8 cellular contexts compared by ENCODE assay signal in the genomic region with DNA sequence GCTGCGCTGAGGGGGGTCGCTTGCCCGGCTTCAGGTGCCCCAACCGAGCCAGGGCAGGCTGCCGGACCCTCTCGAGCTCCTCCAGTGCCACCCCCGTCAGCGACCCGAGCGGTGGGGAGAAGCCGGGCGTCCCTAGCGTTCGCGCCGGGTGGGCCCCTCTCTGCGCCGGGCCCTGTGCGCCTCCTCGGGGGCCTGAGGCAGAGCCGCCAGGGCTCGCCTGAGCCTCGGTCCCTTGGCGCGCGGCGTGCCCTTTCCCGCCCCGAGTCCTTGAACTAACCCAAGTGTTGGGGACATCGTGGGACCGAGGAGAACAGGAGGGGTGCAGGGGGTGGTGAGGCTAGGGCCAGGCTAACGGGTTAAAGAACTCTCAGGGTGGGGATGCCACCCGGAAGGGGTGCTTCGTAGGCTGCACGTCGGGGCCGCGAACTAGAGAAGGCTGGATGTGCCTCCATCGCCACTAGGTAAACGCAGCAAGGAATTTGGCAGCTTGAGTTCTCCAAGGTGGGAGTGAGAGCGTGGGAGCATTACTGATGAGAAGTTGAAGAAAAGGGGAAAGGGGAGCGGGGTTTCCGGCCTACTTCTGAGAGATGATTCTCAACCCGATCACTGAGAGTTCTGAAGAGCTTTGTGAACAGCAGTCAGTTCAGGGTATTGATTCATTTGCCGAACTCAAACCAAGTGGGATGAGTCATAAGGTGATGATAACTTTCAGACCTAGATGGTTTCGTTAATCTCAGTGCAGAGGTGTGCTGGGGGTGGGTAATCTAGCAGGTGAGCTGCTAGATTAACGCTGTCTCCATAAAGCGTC. TPM values are rescaled to one million over a fixed set of nuclear protein-coding genes. Genes with fewer than 3 reads are reported as not detected.
A peak's percentile ranks its signal among the peaks of the same experiment; 100 is the strongest.
DNase-seq lines count a peak whose midpoint lies in the region; TF ChIP-seq lines count a peak whose summit lies in the region.

No MANE protein-coding gene starts in this region.

- H2AFZ ChIP-seq in GM23248: peak overlapping the region; percentile 82

- no peak for TF ChIP-seq POLR2A in breast epithelium (IDR thresholded peaks at IDR 0.05)

- H3K4me2 ChIP-seq in GM23248 (ENCODE audit: unreplicated experiment): peak overlapping the region; percentile 97

- H3K27ac ChIP-seq in GM23248 (peak overlapping the region; percentile 55), breast epithelium (peak overlapping the region; percentile 95 to 97)

- H4K20me1 ChIP-seq in GM23248 (ENCODE audit: insufficient read depth): no peaks in the 10 kb centered on the region

- WGBS in GM23248 (ENCODE audit: low coverage in 1 of 2, low lambda C conversion rate in 2 of 2, missing lambda C conversion rate in 2 of 2), 2 experiments: 0 to 2% methylated on average over 42 to 45 of the region's 48 CpGs

- intact Hi-C loops in breast epithelium (cut with DNase I; ENCODE audit: low total_unique reads): no loop called here

- DNase-seq in GM12864 (ENCODE audit: low read depth) (peak; percentile 85), GM23248 (peak; percentile 71), LHCN-M2 (ENCODE audit: low read depth) (peak; percentile 19), UCSD-AML1 (lab: John Stamatoyannopoulos, UW; ENCODE audit: unreplicated experiment) (peak; percentile 67), breast epithelium (ENCODE audit: low spot score in 2 of 2) (peak in 1 of 2 donors; percentile 20), kidney epithelial cell (ENCODE audit: low read depth) (no peak), GOT3 (lab: John Stamatoyannopoulos, UW) (no peak)
- peak; percentile 3 to 39 for DNase-seq in stimulated activated CD4-positive, alpha-beta T cell treated with anti-CD3 and anti-CD28 coated beads, Interleukin-1b, Interleukin-23, amount 100 ng/mL, for 1 hour (ENCODE audit: low read depth in 2 of 2)

- H3F3A ChIP-seq in GM23248 (ENCODE audit: insufficient read depth): 0 out of 2 replicates have a peak, but pooled peaks cover 5% of the 10 kb centered on the region

- H3K36me3 ChIP-seq in GM23248 (ENCODE audit: low read depth) (no peaks in the 10 kb centered on the region; the same call in 1 of the 2 replicates), breast epithelium (no peaks in the 10 kb centered on the region), kidney epithelial cell (ENCODE audit: control insufficient read depth, insufficient read depth, low read length) (no peaks in the 10 kb centered on the region)

- TF ChIP-seq CTCF in GM12864 (IDR thresholded peaks at IDR 0.05; ENCODE audit: low read depth, low read length, missing control alignments): no peak
- no peak for TF ChIP-seq CTCF in breast epithelium (IDR thresholded peaks at IDR 0.05)
- no peak for TF ChIP-seq CTCF in kidney epithelial cell (IDR thresholded peaks at IDR 0.05; ENCODE audit: insufficient read depth, low read length, poor library complexity, severe bottlenecking)

- H3K9me2 ChIP-seq in GM23248 (ENCODE audit: insufficient read depth): no peaks in the 10 kb centered on the region

- H3K27me3 ChIP-seq in GM23248 (replicated peaks; ENCODE audit: insufficient read depth) (no peaks in the 10 kb centered on the region), breast epithelium (no peaks in the 10 kb centered on the region), kidney epithelial cell (ENCODE audit: control insufficient read depth, insufficient read depth, low read length) (no peaks in the 10 kb centered on the region)

- in situ Hi-C loops in GM23248 (cut with MboI): no loop called here

- H3K79me2 ChIP-seq in GM23248 (ENCODE audit: insufficient read depth): peaks cover 66% of the 10 kb centered on the region

- H3K4me1 ChIP-seq in GM23248 (ENCODE audit: insufficient read depth) (peaks cover 20% of the 10 kb centered on the region), breast epithelium (no peaks in the 10 kb centered on the region)

- H3K4me3 ChIP-seq in GM12864 (ENCODE audit: low read depth, low read length) (peak overlapping the region; percentile 69), GM23248 (peak overlapping the region; percentile 92), breast epithelium (peak overlapping the region; percentile 93 to 98 (median 93)), kidney epithelial cell (ENCODE audit: low read depth, low read length) (peak overlapping the region; percentile 79)

- peak overlapping the region; percentile 85 for H3K9ac ChIP-seq in GM23248

- no peaks in the 10 kb centered on the region for H3K9me3 ChIP-seq in GM23248 (ENCODE audit: low read depth)
- H3K9me3 ChIP-seq in breast epithelium: no peaks in the 10 kb centered on the region

RNA-seq across cellular contexts. Expression of gene RNF34, which starts 0.6 kb away (rescaled TPM):
- total RNA-seq in GM23248 (2014; rRNA removed; shearing (Covaris generic)): 42.8 and 47.2 TPM in 2 replicates
- 42.8 and 48.2 TPM in 2 replicates for polyA plus RNA-seq in GM23248 (2016; fragmentation: Nextera tagmentation; extraction: Ambion mirVana)
- total RNA-seq in LHCN-M2 (2014; rRNA removed): 49.5 and 59.9 TPM in 2 replicates
- 30.0 TPM for polyA plus RNA-seq in LHCN-M2 (2012)
- total RNA-seq in breast epithelium: 10 to 100 TPM; 32.4 to 47.3 (median 45.1) TPM
- total RNA-seq in kidney epithelial cell: 37.7 and 45.3 TPM in 2 replicates

RNA-seq across cellular contexts. Expression of gene ANAPC5, which starts 48.3 kb away (rescaled TPM):
- 144 and 162 TPM in 2 replicates for total RNA-seq in GM23248 (2014; rRNA removed; shearing (Covaris generic))
- polyA plus RNA-seq in GM23248 (2016; fragmentation: Nextera tagmentation; extraction: Ambion mirVana): 128 TPM in 2 replicates
- total RNA-seq in LHCN-M2 (2014; rRNA removed) (131 and 137 TPM in 2 replicates), breast epithelium (100 to 1,000 TPM; 109 to 169 (median 147) TPM), kidney epithelial cell (86.2 and 90.8 TPM in 2 replicates)
- polyA plus RNA-seq in LHCN-M2 (2012): 64.3 TPM

Comparison
In these comparisons a context has a peak if more than half of its experiments do, and no peak if none do; other contexts are left out.
1. DNase-seq: peak in GM12864 (single experiment), GM23248 (single experiment), LHCN-M2 (single experiment), UCSD-AML1 (single experiment) and stimulated activated CD4-positive, alpha-beta T cell treated with anti-CD3 and anti-CD28 coated beads, Interleukin-1b, Interleukin-23, amount 100 ng/mL, for 1 hour (2 of 2); none in kidney epithelial cell (single experiment) and GOT3 (single experiment).
2. Peak in every context shown above with its lines, with median percentiles within 50 percentile points of each other: H3K4me3 ChIP-seq.